10 cellular contexts compared by ENCODE assay signal in the genomic region with DNA sequence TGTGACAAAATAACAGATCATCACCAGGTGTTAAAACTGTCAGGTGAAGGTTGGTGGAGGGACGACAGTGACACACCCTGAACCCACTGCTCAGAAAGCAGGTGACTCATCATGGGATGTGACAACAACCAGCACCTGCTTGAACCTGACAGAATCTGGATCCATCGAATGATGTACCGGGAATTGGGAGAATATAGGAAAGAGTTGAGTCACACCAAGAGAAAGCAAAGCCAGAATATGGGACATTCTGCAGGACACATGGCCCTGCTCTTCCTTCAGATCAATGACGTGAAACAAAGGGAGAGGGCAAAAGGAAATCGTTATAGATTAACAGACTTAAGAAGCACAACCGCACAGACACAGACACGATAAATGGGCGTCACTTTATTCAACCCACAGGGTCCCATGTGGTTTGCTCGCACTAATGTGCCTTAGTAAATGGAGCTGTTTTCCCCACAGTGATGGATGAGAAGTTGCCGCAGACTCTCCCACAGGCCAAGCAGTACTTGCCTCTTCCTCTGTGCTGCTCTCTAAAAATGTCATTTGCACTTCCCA.
A peak's percentile ranks its signal among the peaks of the same experiment; 100 is the strongest.
DNase-seq lines count a peak whose midpoint lies in the region.
"Had no signal": no experiment of that assay in that cellular context is flagged by ENCODE, and none has a peak within 500 bp of the region (broad histone marks: within the 10 kb centered on the region; RNA-seq: fewer than 3 reads in every experiment).

No MANE protein-coding gene starts in this region.

- CTCF ChIA-PET in activated naive CD4-positive, alpha-beta T cell treated with anti-CD3 and anti-CD28 coated beads for 36 hours (lab: Charles Lee), result interaction anchor here (0.7 to 2.7 kb wide), 6 partner anchors 8 to 199 kb away, joined by 3 to 39 read pairs (median 3); no protein-coding TSS in a partner anchor

- no peaks in the 10 kb centered on the region for H3K36me3 Mint-ChIP-seq in activated naive CD4-positive, alpha-beta T cell treated with anti-CD3 and anti-CD28 coated beads for 36 hours (ENCODE audit: low read depth)
- H3K36me3 Mint-ChIP-seq: WTC11 had no signal

- DNase-seq in GDM1 (lab: John Stamatoyannopoulos, UW) (peak; percentile 56), T-helper 1 cell (peak in 4 of 5 donors; percentile 35 to 51 (median 44)), renal cortical epithelial cell (ENCODE audit: low read depth) (peak; percentile 46), SK-N-DZ (ENCODE audit: low spot score) (no peak), NCI-H2107 (lab: John Stamatoyannopoulos, UW) (no peak), dermis blood vessel endothelial cell (no peak)
- peak; percentile 69 for DNase-seq in activated naive CD4-positive, alpha-beta T cell treated with anti-CD3 and anti-CD28 coated beads for 36 hours
- DNase-seq: foreskin fibroblast, NCI-H1092 had no signal

- H3K27me3 Mint-ChIP-seq in activated naive CD4-positive, alpha-beta T cell treated with anti-CD3 and anti-CD28 coated beads for 36 hours (ENCODE audit: low read depth), result no peaks in the 10 kb centered on the region

- H3K4me3 Mint-ChIP-seq in activated naive CD4-positive, alpha-beta T cell treated with anti-CD3 and anti-CD28 coated beads for 36 hours, result peak overlapping the region; percentile 5
- H3K4me3 Mint-ChIP-seq: WTC11 had no signal

- H3K4me1 Mint-ChIP-seq in activated naive CD4-positive, alpha-beta T cell treated with anti-CD3 and anti-CD28 coated beads for 36 hours (ENCODE audit: low read depth), result peaks cover 26% of the 10 kb centered on the region
- H3K4me1 Mint-ChIP-seq: WTC11 had no signal

- no peaks in the 10 kb centered on the region for H3K9me3 Mint-ChIP-seq in activated naive CD4-positive, alpha-beta T cell treated with anti-CD3 and anti-CD28 coated beads for 36 hours
- H3K9me3 Mint-ChIP-seq: WTC11 had no signal

- H3K27ac Mint-ChIP-seq in activated naive CD4-positive, alpha-beta T cell treated with anti-CD3 and anti-CD28 coated beads for 36 hours, result peak overlapping the region; percentile 62
- H3K27ac Mint-ChIP-seq: WTC11 had no signal

- intact Hi-C loops in activated naive CD4-positive, alpha-beta T cell treated with anti-CD3 and anti-CD28 coated beads for 36 hours (cut with micrococcal nuclease), result loop anchor here (1.0 to 5.0 kb wide), 8 partner anchors 65 to 1029 kb away; no protein-coding TSS in a partner anchor

Comparison
In these comparisons a context has a peak if more than half of its experiments do, and no peak if none do; other contexts are left out.
1. DNase-seq: peak in GDM1 (single experiment), T-helper 1 cell (4 of 5), activated naive CD4-positive, alpha-beta T cell treated with anti-CD3 and anti-CD28 coated beads for 36 hours (single experiment) and renal cortical epithelial cell (single experiment); none in SK-N-DZ (single experiment), NCI-H2107 (single experiment) and dermis blood vessel endothelial cell (single experiment).